24 cellular contexts compared by ENCODE assay signal in genomic region chr7:106613861-106614560, GRCh38. TPM values are rescaled to one million over a fixed set of nuclear protein-coding genes. Genes with fewer than 3 reads are reported as not detected.
DNase-seq lines count a peak whose midpoint lies in the region; ATAC-seq, FAIRE-seq and TF ChIP-seq lines count a peak whose summit lies in the region.
"Had no signal": no experiment of that assay in that cellular context is flagged by ENCODE, and none has a peak within 500 bp of the region (broad histone marks: within the 10 kb centered on the region; RNA-seq: fewer than 3 reads in every experiment).

No MANE protein-coding gene starts in this region.

- no peaks in the 10 kb centered on the region for H4K20me1 ChIP-seq in K562 (replicated peaks; ENCODE audit: control insufficient read depth, insufficient read depth, low read length)
- H4K20me1 ChIP-seq: BLaER1 had no signal

- peaks cover 19% of the 10 kb centered on the region for H3K4me1 Mint-ChIP-seq in HFFc6 (ENCODE audit: low read depth)
- H3K4me1 Mint-ChIP-seq: activated CD4-positive, alpha-beta T cell treated with anti-CD3 and anti-CD28 coated beads, Interleukin-2, amount 10 ng/mL, durations not matched to agents 7 days and 5 days; activated T-helper 17 cell treated with anti-CD3 and anti-CD28 coated beads, Interleukin-2, amount 50 U/mL, for 72 hours had no signal

- no peak for TF ChIP-seq RAD21 in K562 (CRISPR knock-in tag; conservative IDR thresholded peaks at IDR 0.05 in 1 of 2, IDR thresholded peaks at IDR 0.05 in 1 of 2)

- FAIRE-seq in K562 (lab: Jason Lieb, UNC), result no peak
- FAIRE-seq in urothelium cell line (lab: Jason Lieb, UNC), result no peak
- FAIRE-seq: colon had no signal

- no peaks in the 10 kb centered on the region for H3K9me3 Mint-ChIP-seq in HFFc6
- H3K9me3 Mint-ChIP-seq: activated naive CD4-positive, alpha-beta T cell treated with anti-CD3 and anti-CD28 coated beads, Interleukin-2, amount 50 U/mL, for 72 hours; effector memory CD8-positive, alpha-beta T cell had no signal

- H3K27ac ChIP-seq in K562 (ENCODE audit: extremely low read depth, low read depth, low read length) (no peak overlapping the region), mesenchymal stem cell (ENCODE audit: low read length, poor library complexity, severe bottlenecking) (no peak overlapping the region), adrenal gland (no peak overlapping the region)
- H3K27ac ChIP-seq: BLaER1, SJCRH30 had no signal

- no peaks in the 10 kb centered on the region for H3K79me1 ChIP-seq in mesenchymal stem cell (replicated peaks; ENCODE audit: low read length, poor library complexity, severe bottlenecking)

- H3K23ac ChIP-seq in mesenchymal stem cell (ENCODE audit: low read length in 2 of 2), result no peak overlapping the region

- H3K27ac Mint-ChIP-seq in HFFc6, result peak overlapping the region; percentile 76
- H3K27ac Mint-ChIP-seq: activated CD4-positive, alpha-beta T cell treated with anti-CD3 and anti-CD28 coated beads, Interleukin-2, amount 10 ng/mL, durations not matched to agents 7 days and 5 days; activated naive CD4-positive, alpha-beta T cell treated with anti-CD3 and anti-CD28 coated beads, Interleukin-2, amount 50 U/mL, for 72 hours; activated T-helper 17 cell treated with anti-CD3 and anti-CD28 coated beads, Interleukin-2, amount 50 U/mL, for 72 hours; effector memory CD8-positive, alpha-beta T cell; nephron had no signal

- no peak overlapping the region for H2BK120ac ChIP-seq in mesenchymal stem cell (ENCODE audit: low read depth, low read length)

- DNase-seq in HFFc6 (peak; percentile 61), K562 (ENCODE audit: extremely low read depth in 1 of 4, low spot score in 3 of 4) (no peak), mesenchymal stem cell (no peak), adrenal gland (no peak), AG08396 (ENCODE audit: low spot score) (no peak), NCI-H187 treated with DMSO at 0.1 percent for 48 hours (lab: John Stamatoyannopoulos, UW) (no peak), urothelium cell line (ENCODE audit: low spot score) (no peak)
- DNase-seq: activated CD4-positive, alpha-beta T cell treated with anti-CD3 and anti-CD28 coated beads, Interleukin-2, amount 10 ng/mL, durations not matched to agents 7 days and 5 days; COR-L47; DND-41; effector memory CD8-positive, alpha-beta T cell; GOT3; left colon; NCI-H1105; NCI-H446 treated with DMSO at 0.1 percent for 48 hours; NK-92 treated with Interleukin-12 subunit alpha and Interleukin-12 subunit beta, amount 100 ng/mL, for 24 hours; SJCRH30 had no signal

- H2BK12ac ChIP-seq in mesenchymal stem cell (ENCODE audit: low read length in 2 of 2), result no peak overlapping the region

- H3K4me3 ChIP-seq in K562, result no peak overlapping the region
- no peak overlapping the region for H3K4me3 ChIP-seq in mesenchymal stem cell (ENCODE audit: insufficient read depth in 1 of 2, low read depth in 1 of 2, low read length in 2 of 2)
- H3K4me3 ChIP-seq in adrenal gland, result no peak overlapping the region
- H3K4me3 ChIP-seq: BLaER1, SJCRH30 had no signal

- POLR2A ChIA-PET in K562 (lab: Yijun Ruan, JAX), result no interaction called here

- H3K9me3 ChIP-seq in K562 (replicated peaks; ENCODE audit: control insufficient read depth, insufficient read depth, low read depth, low read length), result 0 out of 2 replicates have a peak, but pooled peaks cover 3% of the 10 kb centered on the region
- peaks cover 6% of the 10 kb centered on the region for H3K9me3 ChIP-seq in mesenchymal stem cell (ENCODE audit: control insufficient read depth, low read length)
- H3K9me3 ChIP-seq in adrenal gland (replicated peaks in 1 of 3), result no peaks in the 10 kb centered on the region
- H3K9me3 ChIP-seq: BLaER1, SJCRH30 had no signal

- H2BK15ac ChIP-seq in mesenchymal stem cell (ENCODE audit: low read depth, poor library complexity, severe bottlenecking), result no peak overlapping the region

- H3K36me3 Mint-ChIP-seq in HFFc6 (ENCODE audit: low read depth), result peaks cover 18% of the 10 kb centered on the region
- H3K36me3 Mint-ChIP-seq: activated naive CD4-positive, alpha-beta T cell treated with anti-CD3 and anti-CD28 coated beads, Interleukin-2, amount 50 U/mL, for 72 hours; brain had no signal

- no peak overlapping the region for H4K91ac ChIP-seq in mesenchymal stem cell (ENCODE audit: low read length)

- no peak overlapping the region for H4K8ac ChIP-seq in mesenchymal stem cell (ENCODE audit: low read length)

- H3K9ac ChIP-seq in K562 (ENCODE audit: insufficient read depth in 1 of 2, low read depth in 2 of 2, low read length in 2 of 2) (no peak overlapping the region), mesenchymal stem cell (ENCODE audit: low read length) (peak overlapping the region; percentile 38)
- H3K9ac ChIP-seq: BLaER1 had no signal

- H2AFZ ChIP-seq in K562 (ENCODE audit: low read depth, low read length) (no peak overlapping the region), mesenchymal stem cell (ENCODE audit: low read depth, low read length) (no peak overlapping the region)

- H3K4me2 ChIP-seq in K562 (ENCODE audit: insufficient read depth, low read length), result no peak overlapping the region
- no peak overlapping the region for H3K4me2 ChIP-seq in mesenchymal stem cell (ENCODE audit: low read length, poor library complexity, severe bottlenecking)
- H3K4me2 ChIP-seq: BLaER1 had no signal

- peak overlapping the region; percentile 57 for H3K4me3 Mint-ChIP-seq in HFFc6
- H3K4me3 Mint-ChIP-seq: activated CD4-positive, alpha-beta T cell treated with anti-CD3 and anti-CD28 coated beads, Interleukin-2, amount 10 ng/mL, durations not matched to agents 7 days and 5 days; activated T-helper 17 cell treated with anti-CD3 and anti-CD28 coated beads, Interleukin-2, amount 50 U/mL, for 72 hours; brain; effector memory CD8-positive, alpha-beta T cell; nephron had no signal

- peaks cover 14 to 38% of the 10 kb centered on the region in 2 experiments for H3K4me1 ChIP-seq in K562 (replicated peaks in 1 of 2; ENCODE audit: control insufficient read depth in 2 of 2, insufficient read depth in 2 of 2, low read length in 2 of 2)
- H3K4me1 ChIP-seq in mesenchymal stem cell (ENCODE audit: control insufficient read depth, insufficient read depth, low read depth, low read length), result no peaks in the 10 kb centered on the region
- peaks cover 0 to 5% of the 10 kb centered on the region in 2 donors for H3K4me1 ChIP-seq in adrenal gland (replicated peaks in 1 of 2)
- H3K4me1 ChIP-seq: BLaER1, SJCRH30 had no signal

- no TSS peak for BruUV-seq in K562 (replicated peaks; lab: Mats Ljungman, UMichigan)

- in situ Hi-C loops in K562 (cut with MboI), result no loop called here

- ATAC-seq in K562, result no peak
- ATAC-seq: activated naive CD4-positive, alpha-beta T cell treated with anti-CD3 and anti-CD28 coated beads, Interleukin-2, amount 50 U/mL, for 72 hours; activated T-helper 17 cell treated with anti-CD3 and anti-CD28 coated beads, Interleukin-2, amount 50 U/mL, for 72 hours; effector memory CD8-positive, alpha-beta T cell; esophagus mucosa; left colon had no signal

- no peak overlapping the region for H3K18ac ChIP-seq in mesenchymal stem cell (ENCODE audit: low read depth in 1 of 2, low read length in 2 of 2)

- no peak overlapping the region for H2BK5ac ChIP-seq in mesenchymal stem cell (ENCODE audit: low read depth, low read length, poor library complexity, severe bottlenecking)

- H3K27me3 ChIP-seq in K562 (ENCODE audit: control insufficient read depth in 2 of 2, insufficient read depth in 2 of 2, low read length in 2 of 2) (no peaks in the 10 kb centered on the region), mesenchymal stem cell (ENCODE audit: control insufficient read depth in 1 of 2, insufficient read depth in 1 of 2, low read length in 2 of 2) (no peaks in the 10 kb centered on the region), adrenal gland (no peaks in the 10 kb centered on the region)
- H3K27me3 ChIP-seq: BLaER1, SJCRH30 had no signal

- H3K4ac ChIP-seq in mesenchymal stem cell (ENCODE audit: low read depth in 1 of 2, low read length in 2 of 2), result no peak overlapping the region

- H3K36me3 ChIP-seq in K562 (ENCODE audit: control insufficient read depth, insufficient read depth, low read length) (no peaks in the 10 kb centered on the region), mesenchymal stem cell (ENCODE audit: control insufficient read depth in 1 of 2, insufficient read depth in 2 of 2, low read depth in 1 of 2, low read length in 2 of 2) (no peaks in the 10 kb centered on the region), adrenal gland (replicated peaks in 1 of 2) (no peaks in the 10 kb centered on the region)
- H3K36me3 ChIP-seq: BLaER1, SJCRH30 had no signal

- TF ChIP-seq CTCF in HFFc6 (IDR thresholded peaks at IDR 0.05) (no peak), K562 (IDR thresholded peaks at IDR 0.05 in 2 of 3, conservative IDR thresholded peaks at IDR 0.05 in 1 of 3; ENCODE audit: insufficient read depth in 2 of 3, low read depth in 1 of 3, low read length in 3 of 3) (no peak), adrenal gland (IDR thresholded peaks at IDR 0.05) (no peak)

- no peaks in the 10 kb centered on the region for H3K79me2 ChIP-seq in K562 (ENCODE audit: control insufficient read depth, insufficient read depth, low read length)

- H3K27me3 Mint-ChIP-seq in HFFc6 (ENCODE audit: insufficient read depth), result peaks cover 4% of the 10 kb centered on the region; the same call in 1 of the 2 replicates
- H3K27me3 Mint-ChIP-seq: activated CD4-positive, alpha-beta T cell treated with anti-CD3 and anti-CD28 coated beads, Interleukin-2, amount 10 ng/mL, durations not matched to agents 7 days and 5 days; activated T-helper 17 cell treated with anti-CD3 and anti-CD28 coated beads, Interleukin-2, amount 50 U/mL, for 72 hours had no signal

- no peak overlapping the region for H3K14ac ChIP-seq in mesenchymal stem cell (ENCODE audit: low read length in 2 of 2)

- no peak for TF ChIP-seq EP300 in K562 (IDR thresholded peaks at IDR 0.05; ENCODE audit: low read length)

- H3K9me1 ChIP-seq in K562 (ENCODE audit: control insufficient read depth, insufficient read depth, low read length), result no peaks in the 10 kb centered on the region

- intact Hi-C loops in K562 (cut with micrococcal nuclease), result no loop called here
- intact Hi-C loops in adrenal gland (cut with DNase I), result no loop called here

- CTCF ChIA-PET in K562 (lab: Yijun Ruan, JAX; ENCODE audit: low intra/inter-chr PET ratio), result no interaction called here

- H2AK5ac ChIP-seq in mesenchymal stem cell (ENCODE audit: low read length, severe bottlenecking), result no peak overlapping the region

- TF ChIP-seq POLR2A in K562 (conservative IDR thresholded peaks at IDR 0.05), result no peak
- TF ChIP-seq POLR2A in adrenal gland (IDR thresholded peaks at IDR 0.05), result no peak

RNA-seq across cellular contexts. Expression of gene CCDC71L, which starts 46.9 kb away (rescaled TPM):
- total RNA-seq in HFFc6 (2021; fragmentation: NEBNext Ultra II Directional; extraction: Animal tissue kit (Norgen Biotek cat#: 25700)), result 100 to 1,000 TPM; 109 to 154 (median 119) TPM
- 17.4 and 20.0 TPM in 2 replicates for total RNA-seq in K562 (2011; cell fraction: chromatin; rRNA removed; ENCODE audit: low replicate concordance)
- total RNA-seq in K562 (2011; cell fraction: nucleolus; rRNA removed), result 19.7 and 20.5 TPM in 2 replicates
- 23.1 and 28.9 TPM in 2 replicates for total RNA-seq in K562 (2011; cell fraction: nucleoplasm; rRNA removed)
- total RNA-seq in K562 (2014; rRNA removed), result 78.7 and 83.9 TPM in 2 replicates
- total RNA-seq in K562 (2014; rRNA removed; fragmentation: Illumina TruSeq; extraction: Trizol), result 26.2 and 32.8 TPM in 2 replicates
- total RNA-seq in K562 (2015; rRNA removed; fragmentation: Illumina TruSeq; extraction: Trizol), result 21.3 and 22.2 TPM in 2 replicates
- total RNA-seq in K562 (2021), result 96.1 and 108 TPM in 2 replicates
- polyA plus RNA-seq in K562 (2011; rRNA removed), result 16.0 and 25.4 TPM in 2 replicates
- polyA plus RNA-seq in K562 (2011; cell fraction: cytosol; rRNA removed), result 20.8 and 43.7 TPM in 2 replicates
- 17.5 and 23.9 TPM in 2 replicates for polyA plus RNA-seq in K562 (2011; cell fraction: nucleus; rRNA removed)
- polyA plus RNA-seq in K562 (2012), result 59.3 and 80.9 TPM in 2 replicates
- polyA plus RNA-seq in K562 (2014; fragmentation: Illumina TruSeq; extraction: Trizol), result 23.2 and 39.7 TPM in 2 replicates
- polyA plus RNA-seq in K562 (2014; fragmentation: Nextera tagmentation; extraction: Ambion mirVana), result 1 to 10 TPM; 5.7 to 7.7 TPM
- polyA plus RNA-seq in K562 (2014; rRNA removed), result 59.1 and 61.3 TPM in 2 replicates
- polyA minus RNA-seq in K562 (2011; rRNA and poly(A)+ RNA removed), result 11.8 and 13.3 TPM in 2 replicates
- polyA minus RNA-seq in K562 (2011; cell fraction: cytosol; rRNA and poly(A)+ RNA removed), result 14.5 and 18.4 TPM in 2 replicates
- 16.4 and 23.1 TPM in 2 replicates for polyA minus RNA-seq in K562 (2011; cell fraction: nucleus; rRNA and poly(A)+ RNA removed)
- polyA plus RNA-seq in mesenchymal stem cell (2013, experiment 1 of 2), result 24.1 TPM
- polyA plus RNA-seq in mesenchymal stem cell (2013, experiment 2 of 2), result 29.2 TPM
- 10 to 100 TPM; 16.2 to 47.9 (median 23.7) TPM for total RNA-seq in adrenal gland
- 10 to 100 TPM in 1 of 3 donors, 1 to 10 TPM in 2; 6.5 to 10.3 (median 8.6) TPM for polyA plus RNA-seq in adrenal gland
